13 cellular contexts compared by ENCODE assay signal in genomic region chr6:72363844-72364740, GRCh38.
DNase-seq lines count a peak whose midpoint lies in the region; ATAC-seq and TF ChIP-seq lines count a peak whose summit lies in the region.
"Had no signal": no experiment of that assay in that cellular context is flagged by ENCODE, and none has a peak within 500 bp of the region (broad histone marks: within the 10 kb centered on the region; RNA-seq: fewer than 3 reads in every experiment).

No MANE protein-coding gene starts in this region.

- H4K20me1 ChIP-seq in IMR-90 (ENCODE audit: insufficient read depth, low read length) = no peaks in the 10 kb centered on the region

- H3K4me3 Mint-ChIP-seq in stimulated activated effector memory CD8-positive, alpha-beta T cell treated with anti-CD3 and anti-CD28 coated beads, Interleukin-12 subunit alpha, Interleukin-12 subunit beta, amount 100 ng/mL, for 72 hours = no peak overlapping the region
- H3K4me3 Mint-ChIP-seq: CD8-positive, alpha-beta T cell; naive B cell had no signal

- H3K4me1 Mint-ChIP-seq in stimulated activated effector memory CD8-positive, alpha-beta T cell treated with anti-CD3 and anti-CD28 coated beads, Interleukin-12 subunit alpha, Interleukin-12 subunit beta, amount 100 ng/mL, for 72 hours = no peaks in the 10 kb centered on the region

- no peak for TF ChIP-seq CTCF in IMR-90 (conservative IDR thresholded peaks at IDR 0.05; ENCODE audit: low read depth, low read length)
- no peak for TF ChIP-seq CTCF in left lung (IDR thresholded peaks at IDR 0.05)

- peak overlapping the region; percentile 60 for H2AK9ac ChIP-seq in IMR-90 (replicated peaks; ENCODE audit: low read depth, low read length, poor library complexity)

- no peaks in the 10 kb centered on the region for H3K9me1 ChIP-seq in IMR-90 (ENCODE audit: insufficient read depth, low read length)

- dilution Hi-C loops in IMR-90 (cut with HindIII; ENCODE audit: low sequenced_read_pairs, unreplicated experiment) = no loop called here

- H4K5ac ChIP-seq in IMR-90 (ENCODE audit: low read depth, low read length) = no peak overlapping the region

- intact Hi-C loops in IMR-90 (cut with micrococcal nuclease) (no loop called here), left lung (cut with DNase I) (no loop called here), left colon (cut with DNase I, micrococcal nuclease) (no loop called here)

- no peak overlapping the region for H3K18ac ChIP-seq in IMR-90 (ENCODE audit: low read depth, low read length)

- H2BK15ac ChIP-seq in IMR-90 (ENCODE audit: low read depth, low read length) = peak overlapping the region; percentile 29; the same call in 1 of the 3 replicates

- peak overlapping the region; percentile 30; the same call in 1 of the 2 replicates for H3K4me2 ChIP-seq in IMR-90 (ENCODE audit: low read depth, low read length)

- no peak for TF ChIP-seq POLR2A in IMR-90 (IDR thresholded peaks at IDR 0.05; ENCODE audit: low read depth, low read length)

- no peak overlapping the region for H4K91ac ChIP-seq in IMR-90 (ENCODE audit: insufficient read depth, low read depth, low read length)

- H3K27ac ChIP-seq in IMR-90 (ENCODE audit: insufficient read depth, low read length) (no peak overlapping the region), caudate nucleus (ENCODE audit: low read depth, low read length) (no peak overlapping the region), left lung (no peak overlapping the region)
- H3K27ac ChIP-seq: vagina had no signal

- peak overlapping the region in 1 of 2 experiments; percentile 20; a peak in 1 of 4 replicates for H4K8ac ChIP-seq in IMR-90 (ENCODE audit: low read depth in 2 of 2, low read length in 2 of 2)

- H3K9me3 Mint-ChIP-seq in stimulated activated effector memory CD8-positive, alpha-beta T cell treated with anti-CD3 and anti-CD28 coated beads, Interleukin-12 subunit alpha, Interleukin-12 subunit beta, amount 100 ng/mL, for 72 hours = no peaks in the 10 kb centered on the region
- H3K9me3 Mint-ChIP-seq: CD8-positive, alpha-beta T cell had no signal

- peak overlapping the region; percentile 16 for H2AFZ ChIP-seq in IMR-90 (replicated peaks; ENCODE audit: low read length, poor library complexity)

- no peak overlapping the region for H3K56ac ChIP-seq in IMR-90 (ENCODE audit: extremely low read depth, insufficient read depth, low read length)

- peak overlapping the region; percentile 56; the same call in 1 of the 2 replicates for H2BK120ac ChIP-seq in IMR-90 (ENCODE audit: low read depth, low read length)

- POLR2A ChIA-PET in IMR-90 (lab: Charles Lee; ENCODE audit: unreplicated experiment) = no interaction called here

- H2BK20ac ChIP-seq in IMR-90 (ENCODE audit: low read depth, low read length) = peak overlapping the region; percentile 20

- ATAC-seq in IMR-90 (ENCODE audit: low read depth) (peak; percentile 98), left lung (peak; percentile 36), left colon (no peak)
- ATAC-seq in stimulated activated effector memory CD8-positive, alpha-beta T cell treated with anti-CD3 and anti-CD28 coated beads, Interleukin-12 subunit alpha, Interleukin-12 subunit beta, amount 100 ng/mL, for 72 hours = no peak
- ATAC-seq: CD8-positive, alpha-beta T cell had no signal

- no peak overlapping the region for H3K23ac ChIP-seq in IMR-90 (ENCODE audit: low read depth, low read length)

- no peaks in the 10 kb centered on the region for H3K36me3 Mint-ChIP-seq in stimulated activated effector memory CD8-positive, alpha-beta T cell treated with anti-CD3 and anti-CD28 coated beads, Interleukin-12 subunit alpha, Interleukin-12 subunit beta, amount 100 ng/mL, for 72 hours
- H3K36me3 Mint-ChIP-seq: CD8-positive, alpha-beta T cell; naive B cell had no signal

- H3K14ac ChIP-seq in IMR-90 (replicated peaks; ENCODE audit: low read depth, low read length) = 0 out of 2 replicates have a peak overlapping the region, but pooled peaks have one; percentile 3

- no TSS peak for BruUV-seq in IMR-90 (replicated peaks; lab: Mats Ljungman, UMichigan)

- H2AK5ac ChIP-seq in IMR-90 (ENCODE audit: low read depth, low read length) = no peak overlapping the region

- no peak overlapping the region for H3K27ac Mint-ChIP-seq in stimulated activated effector memory CD8-positive, alpha-beta T cell treated with anti-CD3 and anti-CD28 coated beads, Interleukin-12 subunit alpha, Interleukin-12 subunit beta, amount 100 ng/mL, for 72 hours
- H3K27ac Mint-ChIP-seq: CD8-positive, alpha-beta T cell; naive B cell had no signal

- in situ Hi-C loops in IMR-90 (cut with MboI; ENCODE audit: low sequenced_read_pairs) = no loop called here

- TF ChIP-seq RAD21 in IMR-90 (IDR thresholded peaks at IDR 0.05; ENCODE audit: low read length) = no peak

- no peaks in the 10 kb centered on the region for H3K27me3 ChIP-seq in IMR-90 (ENCODE audit: control insufficient read depth, insufficient read depth, low read length)
- no peaks in the 10 kb centered on the region for H3K27me3 ChIP-seq in left lung
- H3K27me3 ChIP-seq: vagina had no signal

- H3K9ac ChIP-seq in IMR-90 (ENCODE audit: low read depth, low read length) = no peak overlapping the region

- peak; percentile 94 for DNase-seq in AG08395 (ENCODE audit: low spot score)
- DNase-seq in IMR-90 = peak; percentile 97
- peak in 37 of 61 donors; percentile 1 to 86 (median 20) for DNase-seq in caudate nucleus (lab: John Stamatoyannopoulos, UW)
- DNase-seq in left lung = peak in 1 of 2 donors; percentile 35
- no peak for DNase-seq in AML-193 (lab: John Stamatoyannopoulos, UW)
- DNase-seq in left colon = no peak
- no peak for DNase-seq in stimulated activated effector memory CD8-positive, alpha-beta T cell treated with anti-CD3 and anti-CD28 coated beads, Interleukin-12 subunit alpha, Interleukin-12 subunit beta, amount 100 ng/mL, for 72 hours (ENCODE audit: low spot score in 2 of 2)
- no peak for DNase-seq in stimulated activated CD4-positive, alpha-beta T cell treated with anti-CD3 and anti-CD28 coated beads, Interleukin-4, amount 100 ng/mL, for 4 hours
- DNase-seq: activated gamma-delta T cell treated with Interleukin-2 at 50 U/mL for 16 hours; CD8-positive, alpha-beta T cell; naive B cell; NCI-H774 had no signal

- CTCF ChIA-PET in IMR-90 (lab: Yijun Ruan, JAX) = interaction anchor here (1.0 kb wide), 1 partner anchor 217 kb away, joined by 3 read pairs; no protein-coding TSS in a partner anchor

- H3K79me1 ChIP-seq in IMR-90 (ENCODE audit: low read depth in 1 of 2, low read length in 2 of 2) = no peaks in the 10 kb centered on the region

- peak overlapping the region; percentile 58 for H2BK5ac ChIP-seq in IMR-90 (ENCODE audit: low read depth, low read length, poor library complexity, severe bottlenecking)

- H3K4me3 ChIP-seq in IMR-90 (ENCODE audit: insufficient read depth, low read depth, low read length) = no peak overlapping the region
- H3K4me3 ChIP-seq in left lung = no peak overlapping the region
- H3K4me3 ChIP-seq: vagina had no signal

- H3K4me1 ChIP-seq in IMR-90 (ENCODE audit: control insufficient read depth, insufficient read depth, low read length) (no peaks in the 10 kb centered on the region), left lung (no peaks in the 10 kb centered on the region)
- H3K4me1 ChIP-seq: vagina had no signal

- H3K9me3 ChIP-seq in IMR-90 (ENCODE audit: control insufficient read depth, insufficient read depth, low read length) = no peaks in the 10 kb centered on the region
- H3K9me3 ChIP-seq in left lung = no peaks in the 10 kb centered on the region
- H3K9me3 ChIP-seq: vagina had no signal

- H3K4ac ChIP-seq in IMR-90 (ENCODE audit: low read depth, low read length) = peak overlapping the region; percentile 5; the same call in 1 of the 2 replicates

- WGBS in IMR-90 (ENCODE audit: extremely low coverage in 2 of 2, insufficient read length in 1 of 2), 2 experiments = 80% methylated on average over 2 of the region's 7 CpGs; no CpG with 5 or more reads in 1 of the 2 experiments

- H3K36me3 ChIP-seq in IMR-90 (ENCODE audit: control insufficient read depth, insufficient read depth, low read length) = no peaks in the 10 kb centered on the region
- H3K36me3 ChIP-seq in left lung = no peaks in the 10 kb centered on the region
- H3K36me3 ChIP-seq: vagina had no signal

TF ChIP-seq in IMR-90, 13 proteins besides CTCF, POLR2A, EP300 and RAD21 (continues in another document):
- TF ChIP-seq MXI1 (IDR thresholded peaks at IDR 0.05; ENCODE audit: borderline replicate concordance, low read depth, low read length) = no peak
- TF ChIP-seq MAFK (IDR thresholded peaks at IDR 0.05; ENCODE audit: low read depth, low read length) = peak; percentile 41; the same call in 1 of the 2 replicates
- TF ChIP-seq RFX5 (IDR thresholded peaks at IDR 0.05; ENCODE audit: low read depth, low read length) = no peak
- peak; percentile 45; the same call in 1 of the 2 replicates for TF ChIP-seq BHLHE40 (IDR thresholded peaks at IDR 0.05; ENCODE audit: low read depth, low read length)
- TF ChIP-seq USF2 (IDR thresholded peaks at IDR 0.05; ENCODE audit: low read depth, low read length) = 0 out of 2 replicates have a peak, but pooled peaks have one; percentile 11
- TF ChIP-seq SMC3 (IDR thresholded peaks at IDR 0.05; ENCODE audit: low read depth, low read length) = no peak
- TF ChIP-seq FOS (IDR thresholded peaks at IDR 0.05; ENCODE audit: low read depth, low read length) = peak; percentile 69
- no peak for TF ChIP-seq CEBPB (IDR thresholded peaks at IDR 0.05; ENCODE audit: low read depth, low read length)
- peak; percentile 52 for TF ChIP-seq RCOR1 (IDR thresholded peaks at IDR 0.05; ENCODE audit: insufficient replicate concordance, low read length)
- TF ChIP-seq ELK1 (IDR thresholded peaks at IDR 0.05; ENCODE audit: borderline replicate concordance, low read depth, low read length) = no peak
- TF ChIP-seq MAZ (IDR thresholded peaks at IDR 0.05; ENCODE audit: borderline replicate concordance, low read depth, low read length) = no peak
- no peak for TF ChIP-seq NFE2L2 (IDR thresholded peaks at IDR 0.05; ENCODE audit: low read depth, low read length)

Comparison
In these comparisons a context has a peak if more than half of its experiments do, and no peak if none do; other contexts are left out.
1. DNase-seq: peak in AG08395 (single experiment), IMR-90 (single experiment) and caudate nucleus (37 of 61); none in AML-193 (0 of 2), left colon (0 of 2), stimulated activated effector memory CD8-positive, alpha-beta T cell treated with anti-CD3 and anti-CD28 coated beads, Interleukin-12 subunit alpha, Interleukin-12 subunit beta, amount 100 ng/mL, for 72 hours (0 of 2) and stimulated activated CD4-positive, alpha-beta T cell treated with anti-CD3 and anti-CD28 coated beads, Interleukin-4, amount 100 ng/mL, for 4 hours (0 of 2).
2. ATAC-seq: peak in IMR-90 (single experiment) and left lung (single experiment); none in left colon (single experiment) and stimulated activated effector memory CD8-positive, alpha-beta T cell treated with anti-CD3 and anti-CD28 coated beads, Interleukin-12 subunit alpha, Interleukin-12 subunit beta, amount 100 ng/mL, for 72 hours (single experiment).